ENCODE assay signal across 8 cellular contexts in genomic region chr3:50236484-50237132, GRCh38. TPM values are rescaled to one million over a fixed set of nuclear protein-coding genes. Genes with fewer than 3 reads are reported as not detected.
A peak's percentile ranks its signal among the peaks of the same experiment; 100 is the strongest.
DNase-seq lines count a peak whose midpoint lies in the region; ATAC-seq, FAIRE-seq and TF ChIP-seq lines count a peak whose summit lies in the region.

No MANE protein-coding gene starts in this region.

- H3K9me3 ChIP-seq in Caco-2 (no peaks in the 10 kb centered on the region), OCI-LY7 (ENCODE audit: low read length) (no peaks in the 10 kb centered on the region), endothelial cell of umbilical vein (replicated peaks; ENCODE audit: control insufficient read depth, insufficient read depth, low read length) (no peaks in the 10 kb centered on the region)

- peak; percentile 48 for TF ChIP-seq POLR2A in endothelial cell of umbilical vein (IDR thresholded peaks at IDR 0.05; ENCODE audit: low read depth, low read length)

- H3K27ac ChIP-seq in OCI-LY7 (ENCODE audit: low read depth, low read length, poor library complexity, severe bottlenecking) = peak overlapping the region; percentile 64
- peak overlapping the region; percentile 60 for H3K27ac ChIP-seq in endothelial cell of umbilical vein (ENCODE audit: insufficient read depth, low read depth, low read length)

- H3K79me2 ChIP-seq in OCI-LY7 (ENCODE audit: insufficient read depth, low read depth, low read length) (peaks cover 52% of the 10 kb centered on the region), endothelial cell of umbilical vein (ENCODE audit: control insufficient read depth, insufficient read depth, low read length) (peaks cover 56% of the 10 kb centered on the region)

- H3K27ac Mint-ChIP-seq in Caco-2 (ENCODE audit: unreplicated experiment) (peak overlapping the region; percentile 82), osteocyte (ENCODE audit: unreplicated experiment) (peak overlapping the region; percentile 92)

- H3K36me3 ChIP-seq in Caco-2 (ENCODE audit: control insufficient read depth, insufficient read depth, low read length) (no peaks in the 10 kb centered on the region; the same call in none of the 2 replicates), OCI-LY7 (ENCODE audit: insufficient read depth, low read length) (peaks cover 27% of the 10 kb centered on the region; the same call in 1 of the 2 replicates), endothelial cell of umbilical vein (ENCODE audit: control insufficient read depth in 2 of 2, extremely low read depth in 1 of 2, insufficient read depth in 2 of 2, low read length in 2 of 2) (peaks cover 2 to 7% of the 10 kb centered on the region in 2 experiments)

- H3K4me3 Mint-ChIP-seq in Caco-2 (ENCODE audit: unreplicated experiment) (peak overlapping the region; percentile 94), osteocyte (ENCODE audit: unreplicated experiment) (peak overlapping the region; percentile 99)

- H3K4me2 ChIP-seq in OCI-LY7 (ENCODE audit: low read length) = peak overlapping the region; percentile 87
- H3K4me2 ChIP-seq in endothelial cell of umbilical vein (ENCODE audit: insufficient read depth, low read length) = peak overlapping the region; percentile 93

- H3K9me2 ChIP-seq in OCI-LY7 (ENCODE audit: insufficient read depth, low read length) = no peaks in the 10 kb centered on the region

- H3K27me3 ChIP-seq in Caco-2 (replicated peaks; ENCODE audit: control insufficient read depth, insufficient read depth, low read length) (no peaks in the 10 kb centered on the region), endothelial cell of umbilical vein (ENCODE audit: control insufficient read depth in 2 of 2, insufficient read depth in 2 of 2, low read length in 2 of 2) (no peaks in the 10 kb centered on the region)

- H3K4me1 Mint-ChIP-seq in Caco-2 (ENCODE audit: low read depth, unreplicated experiment) = peaks cover 13% of the 10 kb centered on the region
- peaks cover 36% of the 10 kb centered on the region for H3K4me1 Mint-ChIP-seq in osteocyte (ENCODE audit: unreplicated experiment)

- TSS peak; percentile 52 for BruUV-seq in Caco-2 (replicated peaks; lab: Mats Ljungman, UMichigan)
- TSS peak; percentile 52 for BruUV-seq in OCI-LY7 (replicated peaks; lab: Mats Ljungman, UMichigan)
- BruUV-seq in endothelial cell of umbilical vein (replicated peaks; lab: Mats Ljungman, UMichigan) = TSS peak; percentile 59

- no peaks in the 10 kb centered on the region for H3K27me3 Mint-ChIP-seq in Caco-2 (ENCODE audit: insufficient read depth, unreplicated experiment)
- no peaks in the 10 kb centered on the region for H3K27me3 Mint-ChIP-seq in osteocyte (ENCODE audit: unreplicated experiment)

- peak overlapping the region; percentile 91 for H3K9ac ChIP-seq in endothelial cell of umbilical vein (replicated peaks; ENCODE audit: extremely low read depth, insufficient read depth, low read length)

- CTCF ChIA-PET in Caco-2 (lab: Charles Lee) = interaction anchor here (0.5 to 1.8 kb wide), 10 partner anchors 10 to 210 kb away, joined by 4 to 30 read pairs (median 5); partner anchors contain the start of genes CYB561D2 and NPRL2
- CTCF ChIA-PET in OCI-LY7 (lab: Charles Lee; ENCODE audit: unreplicated experiment) = interaction anchor here (1.1 to 1.4 kb wide), 2 partner anchors 10 kb away, joined by 3 to 12 read pairs; no protein-coding TSS in a partner anchor
- CTCF ChIA-PET in endothelial cell of umbilical vein (lab: Charles Lee) = interaction anchor here (1.5 to 2.4 kb wide), 4 partner anchors 10 to 24 kb away, joined by 12 to 37 read pairs (median 24); no protein-coding TSS in a partner anchor

- 0 out of 2 replicates have a peak, but pooled peaks cover under 1% of the 10 kb centered on the region for H4K20me1 ChIP-seq in OCI-LY7 (ENCODE audit: insufficient read depth, low read length)
- H4K20me1 ChIP-seq in endothelial cell of umbilical vein (replicated peaks; ENCODE audit: control insufficient read depth, extremely low read depth, insufficient read depth, low read length) = no peaks in the 10 kb centered on the region

- H3K9me3 Mint-ChIP-seq in Caco-2 (ENCODE audit: unreplicated experiment) (no peaks in the 10 kb centered on the region), osteocyte (ENCODE audit: unreplicated experiment) (no peaks in the 10 kb centered on the region)

- DNase-seq in Caco-2 (no peak), OCI-LY7 (ENCODE audit: low spot score) (no peak), endothelial cell of umbilical vein (ENCODE audit: low read depth, low spot score) (no peak), osteocyte (ENCODE audit: extremely low spot score, unreplicated experiment) (no peak), NCI-H82 treated with DMSO at 0.1 percent for 48 hours (lab: John Stamatoyannopoulos, UW; ENCODE audit: unreplicated experiment) (no peak), ecto neural progenitor cell (ENCODE audit: low spot score) (no peak), KBM-7 (no peak)

- H3K4me1 ChIP-seq in Caco-2 = peaks cover 23% of the 10 kb centered on the region
- peaks cover 48% of the 10 kb centered on the region for H3K4me1 ChIP-seq in OCI-LY7 (ENCODE audit: insufficient read depth, low read length, poor library complexity, severe bottlenecking)
- peaks cover 34% of the 10 kb centered on the region for H3K4me1 ChIP-seq in endothelial cell of umbilical vein (ENCODE audit: control insufficient read depth, extremely low read depth, insufficient read depth, low read length)

- no peak for TF ChIP-seq CTCF in Caco-2 (IDR thresholded peaks at IDR 0.05; ENCODE audit: insufficient read depth in 1 of 2, low read depth in 1 of 2, low read length in 1 of 2, severe bottlenecking in 1 of 2, unreplicated experiment in 1 of 2)
- TF ChIP-seq CTCF in OCI-LY7 (conservative IDR thresholded peaks at IDR 0.05; ENCODE audit: low read length) = no peak
- no peak for TF ChIP-seq CTCF in endothelial cell of umbilical vein (IDR thresholded peaks at IDR 0.05; ENCODE audit: extremely low read depth in 1 of 2, insufficient read depth in 1 of 2, low read depth in 1 of 2, low read length in 2 of 2)
- no peak for TF ChIP-seq CTCF in osteocyte (IDR thresholded peaks at IDR 0.05)

- H3K9me1 ChIP-seq in endothelial cell of umbilical vein (replicated peaks; ENCODE audit: control insufficient read depth, extremely low read depth, insufficient read depth, low read length) = no peaks in the 10 kb centered on the region

- no peak overlapping the region for H2AFZ ChIP-seq in OCI-LY7 (ENCODE audit: low read length)
- no peak overlapping the region for H2AFZ ChIP-seq in endothelial cell of umbilical vein (ENCODE audit: low read depth, low read length)

- dilution Hi-C loops in endothelial cell of umbilical vein (cut with MboI; ENCODE audit: extremely low pct_ligation_motif_present, low sequenced_read_pairs) = no loop called here

- in situ Hi-C loops in KBM-7 (cut with MboI; ENCODE audit: low pct_unique_long_range_greater_than_20kb, low sequenced_read_pairs) = no loop called here

- H3K36me3 Mint-ChIP-seq in Caco-2 (ENCODE audit: insufficient read depth, unreplicated experiment) (peaks cover 12% of the 10 kb centered on the region), osteocyte (ENCODE audit: unreplicated experiment) (no peaks in the 10 kb centered on the region)

- POLR2A ChIA-PET in Caco-2 (lab: Charles Lee) (interaction anchor here (0.6 to 1.8 kb wide), 6 partner anchors 10 to 209 kb away, joined by 5 to 16 read pairs (median 8); partner anchors contain the start of genes HYAL3 and NAA80), OCI-LY7 (lab: Charles Lee) (interaction anchor here (0.6 to 1.8 kb wide), 3 partner anchors 10 to 1281 kb away, joined by 3 to 12 read pairs (median 5); partner anchors contain the start of gene TUSC2), endothelial cell of umbilical vein (lab: Charles Lee) (interaction anchor here (1.8 kb wide), 1 partner anchor 11 kb away, joined by 14 read pairs; no protein-coding TSS in a partner anchor)

- ATAC-seq in GM18502 (IDR thresholded peaks at IDR 0.05; ENCODE audit: poor library complexity, unreplicated experiment) = no peak

- intact Hi-C loops in Caco-2 (cut with micrococcal nuclease; ENCODE audit: unreplicated experiment) = loop anchor here (2.0 kb wide), 1 partner anchor 62 kb away; the partner anchor contains the start of genes HYAL3 and NAA80
- intact Hi-C loops in OCI-LY7 (cut with micrococcal nuclease; ENCODE audit: unreplicated experiment) = loop anchor here (1.0 to 5.0 kb wide), 3 partner anchors 10 to 331 kb away; partner anchors contain the start of genes C3orf18 and HEMK1
- intact Hi-C loops in endothelial cell of umbilical vein (cut with micrococcal nuclease) = loop anchor here (5.0 kb wide), 1 partner anchor 79 kb away; the partner anchor contains the start of gene SEMA3F

- peak overlapping the region; percentile 52 for H3K4me3 ChIP-seq in Caco-2 (ENCODE audit: low read depth, low read length)
- H3K4me3 ChIP-seq in OCI-LY7 (ENCODE audit: low read depth, low read length, poor library complexity, severe bottlenecking) = peak overlapping the region; percentile 80
- H3K4me3 ChIP-seq in endothelial cell of umbilical vein (replicated peaks in 1 of 3; ENCODE audit: insufficient read depth in 1 of 3, low read depth in 1 of 3, low read length in 3 of 3) = peak overlapping the region; percentile 80 to 88 (median 81)

- no peak for FAIRE-seq in endothelial cell of umbilical vein (lab: Jason Lieb, UNC)

RNA-seq across cellular contexts. Expression of gene GNAI2, which starts 0.6 kb away (rescaled TPM):
- total RNA-seq in Caco-2 (2022) (59.3 and 62.0 TPM in 2 replicates), OCI-LY7 (2022) (256 and 266 TPM in 2 replicates), endothelial cell of umbilical vein (767 and 773 TPM in 2 replicates), osteocyte (340 and 357 TPM in 2 replicates)
- 165 and 190 TPM in 2 replicates for total RNA-seq in OCI-LY7 (2014; rRNA removed; shearing (Covaris generic))
- 1,875 and 2,290 TPM in 2 replicates for polyA plus RNA-seq in endothelial cell of umbilical vein
- polyA plus RNA-seq in endothelial cell of umbilical vein (2011; cell fraction: cytosol; rRNA removed) = 1,268 and 1,476 TPM in 2 replicates
- 620 and 630 TPM in 2 replicates for polyA plus RNA-seq in endothelial cell of umbilical vein (2011; cell fraction: nucleus; rRNA removed)
- polyA plus RNA-seq in endothelial cell of umbilical vein (2012) = 588 and 714 TPM in 2 replicates
- polyA minus RNA-seq in endothelial cell of umbilical vein = 1,411 and 1,486 TPM in 2 replicates
- 67.6 TPM for polyA minus RNA-seq in endothelial cell of umbilical vein (2011; cell fraction: cytosol; rRNA and poly(A)+ RNA removed)
- 157 and 164 TPM in 2 replicates for polyA minus RNA-seq in endothelial cell of umbilical vein (2011; cell fraction: nucleus; rRNA and poly(A)+ RNA removed)

RNA-seq across cellular contexts. Expression of gene SLC38A3, which starts 31.5 kb away (rescaled TPM):
- total RNA-seq in Caco-2 (2022) (11.4 and 16.8 TPM in 2 replicates), OCI-LY7 (2022) (not detected in 2 replicates), endothelial cell of umbilical vein (0.60 and 0.65 TPM in 2 replicates), osteocyte (3.9 and 4.5 TPM in 2 replicates)
- not detected in 2 replicates for total RNA-seq in OCI-LY7 (2014; rRNA removed; shearing (Covaris generic))
- polyA plus RNA-seq in endothelial cell of umbilical vein = 0.94 and 1.1 TPM in 2 replicates
- polyA plus RNA-seq in endothelial cell of umbilical vein (2011; cell fraction: cytosol; rRNA removed) = 0.21 and 0.23 TPM in 2 replicates
- polyA plus RNA-seq in endothelial cell of umbilical vein (2011; cell fraction: nucleus; rRNA removed) = 1.0 and 1.2 TPM in 2 replicates
- polyA plus RNA-seq in endothelial cell of umbilical vein (2012) = 0.24 TPM in 1 of 2 replicates, not detected in the other
- not detected in 2 replicates for polyA minus RNA-seq in endothelial cell of umbilical vein
- polyA minus RNA-seq in endothelial cell of umbilical vein (2011; cell fraction: cytosol; rRNA and poly(A)+ RNA removed) = not detected
- 0.72 and 0.77 TPM in 2 replicates for polyA minus RNA-seq in endothelial cell of umbilical vein (2011; cell fraction: nucleus; rRNA and poly(A)+ RNA removed)

RNA-seq across cellular contexts. Expression of gene SEMA3B, which starts 32.3 kb away (rescaled TPM):
- total RNA-seq in Caco-2 (2022) = 19.7 and 21.8 TPM in 2 replicates
- 0.10 and 0.28 TPM in 2 replicates for total RNA-seq in OCI-LY7 (2014; rRNA removed; shearing (Covaris generic))
- 0.82 and 1.2 TPM in 2 replicates for total RNA-seq in OCI-LY7 (2022)
- total RNA-seq in endothelial cell of umbilical vein = 0.97 and 1.5 TPM in 2 replicates
- polyA plus RNA-seq in endothelial cell of umbilical vein = 1.2 and 1.4 TPM in 2 replicates
- polyA plus RNA-seq in endothelial cell of umbilical vein (2011; cell fraction: cytosol; rRNA removed) = 0.35 and 0.69 TPM in 2 replicates
- 8.0 and 8.3 TPM in 2 replicates for polyA plus RNA-seq in endothelial cell of umbilical vein (2011; cell fraction: nucleus; rRNA removed)
- polyA plus RNA-seq in endothelial cell of umbilical vein (2012) = 0.68 and 0.94 TPM in 2 replicates
- 0.66 and 1.4 TPM in 2 replicates for polyA minus RNA-seq in endothelial cell of umbilical vein
- 58.9 TPM for polyA minus RNA-seq in endothelial cell of umbilical vein (2011; cell fraction: cytosol; rRNA and poly(A)+ RNA removed)
- 2.1 and 3.9 TPM in 2 replicates for polyA minus RNA-seq in endothelial cell of umbilical vein (2011; cell fraction: nucleus; rRNA and poly(A)+ RNA removed)
- total RNA-seq in osteocyte = 5.5 and 8.1 TPM in 2 replicates

RNA-seq across cellular contexts. Expression of gene LSMEM2, which starts 42.3 kb away (rescaled TPM):
- not detected in 2 replicates for total RNA-seq in Caco-2 (2022)
- total RNA-seq in OCI-LY7 (2014; rRNA removed; shearing (Covaris generic)) = not detected in 2 replicates
- not detected in 2 replicates for total RNA-seq in OCI-LY7 (2022)
- total RNA-seq in endothelial cell of umbilical vein = not detected in 2 replicates
- polyA plus RNA-seq in endothelial cell of umbilical vein = not detected in 2 replicates
- polyA plus RNA-seq in endothelial cell of umbilical vein (2011; cell fraction: cytosol; rRNA removed) = not detected in 2 replicates
- polyA plus RNA-seq in endothelial cell of umbilical vein (2011; cell fraction: nucleus; rRNA removed) = not detected in 2 replicates
- not detected in 2 replicates for polyA plus RNA-seq in endothelial cell of umbilical vein (2012)
- not detected in 2 replicates for polyA minus RNA-seq in endothelial cell of umbilical vein
- not detected for polyA minus RNA-seq in endothelial cell of umbilical vein (2011; cell fraction: cytosol; rRNA and poly(A)+ RNA removed)
- not detected in 2 replicates for polyA minus RNA-seq in endothelial cell of umbilical vein (2011; cell fraction: nucleus; rRNA and poly(A)+ RNA removed)
- not detected in 2 replicates for total RNA-seq in osteocyte

RNA-seq across cellular contexts. Expression of gene GNAT1, which starts 45.2 kb away (rescaled TPM):
- total RNA-seq in Caco-2 (2022) = 0.50 TPM in 1 of 2 replicates, not detected in the other
- not detected in 2 replicates for total RNA-seq in OCI-LY7 (2014; rRNA removed; shearing (Covaris generic))
- not detected in 2 replicates for total RNA-seq in OCI-LY7 (2022)
- 0.77 and 0.78 TPM in 2 replicates for total RNA-seq in endothelial cell of umbilical vein
- 0.05 TPM in 1 of 2 replicates, not detected in the other for polyA plus RNA-seq in endothelial cell of umbilical vein
- 0.03 TPM in 1 of 2 replicates, not detected in the other for polyA plus RNA-seq in endothelial cell of umbilical vein (2011; cell fraction: cytosol; rRNA removed)
- 0.40 and 0.55 TPM in 2 replicates for polyA plus RNA-seq in endothelial cell of umbilical vein (2011; cell fraction: nucleus; rRNA removed)
- 0.16 TPM in 1 of 2 replicates, not detected in the other for polyA plus RNA-seq in endothelial cell of umbilical vein (2012)
- not detected in 2 replicates for polyA minus RNA-seq in endothelial cell of umbilical vein
- not detected for polyA minus RNA-seq in endothelial cell of umbilical vein (2011; cell fraction: cytosol; rRNA and poly(A)+ RNA removed)
- 0.14 and 0.34 TPM in 2 replicates for polyA minus RNA-seq in endothelial cell of umbilical vein (2011; cell fraction: nucleus; rRNA and poly(A)+ RNA removed)
- not detected in 2 replicates for total RNA-seq in osteocyte
